Comparison of ENCODE assay signal across 8 cellular contexts in the genomic region with DNA sequence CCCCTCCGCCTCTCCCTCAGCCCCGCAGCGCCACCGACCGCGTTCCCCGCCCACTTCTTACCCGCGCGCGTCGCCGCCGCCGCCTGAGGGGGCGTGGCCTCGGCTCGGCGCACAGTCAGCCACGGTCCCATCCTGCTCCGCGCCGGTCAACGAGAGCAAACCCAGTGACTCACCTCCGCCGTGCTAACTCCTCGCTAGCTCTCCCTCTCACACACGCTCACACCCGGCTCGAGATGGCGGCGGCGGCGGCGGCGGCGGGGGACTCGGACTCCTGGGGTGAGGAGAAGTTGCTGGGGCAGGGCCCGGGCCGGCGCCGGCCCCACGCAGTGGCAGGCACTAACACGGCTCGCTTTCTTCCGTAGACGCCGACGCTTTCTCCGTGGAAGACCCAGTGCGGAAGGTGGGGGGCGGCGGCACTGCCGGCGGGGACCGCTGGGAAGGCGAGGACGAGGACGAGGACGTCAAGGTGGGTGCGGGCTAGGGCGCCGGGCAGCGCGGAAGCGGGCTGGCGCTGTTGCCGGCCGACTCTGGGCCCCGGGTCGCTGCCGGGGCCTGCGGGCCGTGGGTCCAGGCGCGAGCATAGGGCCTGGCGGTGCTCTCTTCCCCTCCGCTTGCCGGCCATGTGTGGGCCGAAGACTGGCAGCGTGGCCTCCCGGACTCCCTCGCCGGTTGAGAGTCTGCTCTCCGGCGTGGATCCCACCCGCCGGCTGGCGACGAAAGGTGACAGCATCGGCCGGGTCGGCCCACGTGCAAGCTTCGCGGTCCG. TPM values are rescaled to one million over a fixed set of nuclear protein-coding genes. Genes with fewer than 3 reads are reported as not detected.
DNase-seq lines count a peak whose midpoint lies in the region; ATAC-seq and TF ChIP-seq lines count a peak whose summit lies in the region.

A gene with protein sequence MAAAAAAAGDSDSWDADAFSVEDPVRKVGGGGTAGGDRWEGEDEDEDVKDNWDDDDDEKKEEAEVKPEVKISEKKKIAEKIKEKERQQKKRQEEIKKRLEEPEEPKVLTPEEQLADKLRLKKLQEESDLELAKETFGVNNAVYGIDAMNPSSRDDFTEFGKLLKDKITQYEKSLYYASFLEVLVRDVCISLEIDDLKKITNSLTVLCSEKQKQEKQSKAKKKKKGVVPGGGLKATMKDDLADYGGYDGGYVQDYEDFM (plus strand): TSS at position 186 of the 766 bp plus-strand sequence. CDS start 48 bp downstream, at position 234.

- peak within 1 kb of the TSS; percentile 84 to 86 for H3K4me3 ChIP-seq in cardiac fibroblast (replicated peaks in 1 of 2; ENCODE audit: low read depth in 2 of 2, low read length in 2 of 2)
- peak within 1 kb of the TSS; percentile 73 to 95 (median 88) for H3K4me3 ChIP-seq in spleen

- DNase-seq in ACHN (peak; percentile 95), NCI-H2227 treated with DMSO at 0.1 percent for 48 hours (lab: John Stamatoyannopoulos, UW) (peak; percentile 93), activated B cell treated with CpG ODN at 0.5 μM for 24 hours (peak; percentile 90), cardiac fibroblast (ENCODE audit: low read depth in 2 of 2) (peak; percentile 97 to 98), inferior parietal cortex (ENCODE audit: extremely low spot score) (peak; percentile 93), spleen (peak; percentile 99)

- peak; percentile 70 to 94 (median 85) for TF ChIP-seq POLR2A in spleen (IDR thresholded peaks at IDR 0.05)

- H3K4me1 ChIP-seq in spleen, result peaks cover 33 to 71% (median 55%) of the 10 kb centered on the region in 6 donors

- no peaks in the 10 kb centered on the region for H3K27me3 Mint-ChIP-seq in activated B cell treated with CpG ODN at 0.5 μM for 24 hours

- no peaks in the 10 kb centered on the region for H3K9me3 Mint-ChIP-seq in activated B cell treated with CpG ODN at 0.5 μM for 24 hours

- H3K4me3 Mint-ChIP-seq in activated B cell treated with CpG ODN at 0.5 μM for 24 hours, result peak within 1 kb of the TSS; percentile 92

- ATAC-seq in GM18873 (IDR thresholded peaks at IDR 0.05; ENCODE audit: low FRiP score, unreplicated experiment), result peak; percentile 76
- peak; percentile 84 for ATAC-seq in HG03139 (IDR thresholded peaks at IDR 0.05; ENCODE audit: unreplicated experiment)
- peak; percentile 89 for ATAC-seq in activated B cell treated with CpG ODN at 0.5 μM for 24 hours (ENCODE audit: low read depth)

- TF ChIP-seq CTCF in activated B cell treated with CpG ODN at 0.5 μM for 24 hours (IDR thresholded peaks at IDR 0.05), result no peak
- TF ChIP-seq CTCF in cardiac fibroblast (IDR thresholded peaks at IDR 0.05; ENCODE audit: low read depth, low read length), result no peak
- peak in 1 of 11 experiments; percentile 11 for TF ChIP-seq CTCF in spleen (IDR thresholded peaks at IDR 0.05 in 8 of 11, conservative IDR thresholded peaks at IDR 0.05 in 3 of 11)

- H3K27ac ChIP-seq in spleen, result peak within 1 kb of the TSS; percentile 93 to 99 (median 98)

- 0 to 1% (median 0%) methylated on average over 19 to 96 of the region's 97 CpGs for WGBS in spleen, 5 donors

- peaks cover 49% of the 10 kb centered on the region for H3K4me1 Mint-ChIP-seq in activated B cell treated with CpG ODN at 0.5 μM for 24 hours

- intact Hi-C loops in activated B cell treated with CpG ODN at 0.5 μM for 24 hours (cut with micrococcal nuclease), result loop anchor here (1.0 to 5.0 kb wide), 8 partner anchors 9 to 1050 kb away; a partner anchor contains a TSS
- intact Hi-C loops in spleen (cut with DNase I; ENCODE audit: low total_unique reads), result no loop called here

- POLR2A ChIA-PET in activated B cell treated with CpG ODN at 0.5 μM for 24 hours (lab: Charles Lee), result interaction anchor here (0.5 to 3.2 kb wide), 15 partner anchors 9 to 1145 kb away, joined by 3 to 33 read pairs (median 4); a partner anchor contains a TSS

- in situ Hi-C loops in ACHN (cut with HindIII; ENCODE audit: low pct_ligation_motif_present, low pct_unique_long_range_greater_than_20kb, low sequenced_read_pairs), result no loop called here

- H3K9me3 ChIP-seq in spleen, result no peaks in the 10 kb centered on the region

- CTCF ChIA-PET in activated B cell treated with CpG ODN at 0.5 μM for 24 hours (lab: Charles Lee), result no interaction called here

- H3K27ac Mint-ChIP-seq in activated B cell treated with CpG ODN at 0.5 μM for 24 hours, result peak within 1 kb of the TSS; percentile 93

- H3K36me3 ChIP-seq in spleen, result peaks cover 0 to 56% (median 2%) of the 10 kb centered on the region in 6 donors

- peaks cover 41% of the 10 kb centered on the region for H3K36me3 Mint-ChIP-seq in activated B cell treated with CpG ODN at 0.5 μM for 24 hours (ENCODE audit: low read depth)

- no peaks in the 10 kb centered on the region for H3K27me3 ChIP-seq in spleen (replicated peaks in 1 of 7)

RNA-seq across cellular contexts. Expression of the gene that starts here (rescaled TPM):
- 78.9 and 88.4 TPM in 2 replicates for total RNA-seq in activated B cell treated with CpG ODN at 0.5 μM for 24 hours
- total RNA-seq in spleen, result 10 to 100 TPM; 41.6 to 65.0 (median 55.5) TPM
- polyA plus RNA-seq in spleen, result 10 to 100 TPM; 23.9 to 38.8 (median 35.3) TPM

Comparison
In these comparisons a context has a peak if more than half of its experiments do, and no peak if none do; other contexts are left out.
1. Peak in every context shown above with its lines: DNase-seq, ATAC-seq, H3K4me3 ChIP-seq and H3K27ac ChIP-seq.